8 cellular contexts compared by ENCODE assay signal in genomic region chr21:42878993-42879787, GRCh38. TPM values are rescaled to one million over a fixed set of nuclear protein-coding genes. Genes with fewer than 3 reads are reported as not detected.
DNase-seq lines count a peak whose midpoint lies in the region; ATAC-seq and TF ChIP-seq lines count a peak whose summit lies in the region.

WDR4 (minus strand) TSS chr21:42879539; CDS start chr21:42879495, 44 bp downstream.

- WGBS in ectodermal cell, 2 experiments, result 0% methylated on average over 80 of the region's 80 CpGs

- intact Hi-C loops in lower lobe of right lung (cut with DNase I), result no loop called here

- peak; percentile 99 to 100 for ATAC-seq in lower lobe of right lung

- H3K27me3 ChIP-seq in ectodermal cell (ENCODE audit: control insufficient read depth, insufficient read depth, low read length, poor library complexity, severe bottlenecking) (no peaks in the 10 kb centered on the region), lower lobe of right lung (ENCODE audit: low read depth) (no peaks in the 10 kb centered on the region)

- peaks cover 6% of the 10 kb centered on the region for H3K36me3 ChIP-seq in ectodermal cell (ENCODE audit: control insufficient read depth, insufficient read depth, low read length)
- H3K36me3 ChIP-seq in lower lobe of right lung, result peaks cover 25% of the 10 kb centered on the region

- H3K4me3 ChIP-seq in ectodermal cell (ENCODE audit: insufficient read depth, low read depth, low read length), result peak within 1 kb of the TSS; percentile 86
- peak within 1 kb of the TSS; percentile 100 for H3K4me3 ChIP-seq in lower lobe of right lung

- H3K9me3 ChIP-seq in ectodermal cell (ENCODE audit: control insufficient read depth, low read length) (no peaks in the 10 kb centered on the region), lower lobe of right lung (no peaks in the 10 kb centered on the region)

- H3K27ac ChIP-seq in ectodermal cell (ENCODE audit: insufficient read depth, low read depth, low read length, poor library complexity, severe bottlenecking) (peak within 1 kb of the TSS; percentile 94), lower lobe of right lung (peak within 1 kb of the TSS; percentile 94)

- DNase-seq in COLO668 (lab: John Stamatoyannopoulos, UW; ENCODE audit: unreplicated experiment) (peak; percentile 98), GM20000 (ENCODE audit: low spot score) (peak; percentile 99), HS-5 (ENCODE audit: low read depth) (peak; percentile 89), NK-92 (lab: John Stamatoyannopoulos, UW; ENCODE audit: unreplicated experiment) (peak; percentile 96), lower lobe of right lung (peak; percentile 97)
- peak; percentile 96 to 98 for DNase-seq in activated CD8-positive, alpha-beta memory T cell treated with anti-CD3 and anti-CD28 coated beads for 1 hour (ENCODE audit: extremely low read depth in 1 of 2, low read depth in 1 of 2)
- peak; percentile 92 to 98 (median 97) for DNase-seq in stimulated activated CD4-positive, alpha-beta T cell treated with anti-CD3 and anti-CD28 coated beads, TNF-alpha, amount 100 ng/mL, for 1 hour (ENCODE audit: low read depth in 3 of 3, low spot score in 1 of 3)

- H3K4me1 ChIP-seq in ectodermal cell (ENCODE audit: control insufficient read depth, insufficient read depth, low read length) (peaks cover 3% of the 10 kb centered on the region), lower lobe of right lung (peaks cover 20% of the 10 kb centered on the region)

- TF ChIP-seq CTCF in GM20000 (IDR thresholded peaks at IDR 0.05; ENCODE audit: extremely low read depth, missing control alignments) (no peak), lower lobe of right lung (IDR thresholded peaks at IDR 0.05) (no peak)

RNA-seq across cellular contexts. Expression of gene WDR4, which starts in this region (rescaled TPM):
- polyA plus RNA-seq in ectodermal cell (2013, experiment 1 of 4), result 17.4 TPM
- 17.5 TPM for polyA plus RNA-seq in ectodermal cell (2013, experiment 2 of 4)
- 13.8 TPM for polyA plus RNA-seq in ectodermal cell (2013, experiment 3 of 4)
- polyA plus RNA-seq in ectodermal cell (2013, experiment 4 of 4), result 11.3 TPM
- total RNA-seq in lower lobe of right lung, result 17.1 TPM

Comparison
In these comparisons a context has a peak if more than half of its experiments do, and no peak if none do; other contexts are left out.
1. Peak in every context shown above with its lines: DNase-seq, ATAC-seq, H3K4me3 ChIP-seq and H3K27ac ChIP-seq.